In genomic region chr1:210328746-210329488, GRCh38 we compare ENCODE assay signal across 1 cellular context.
A peak's percentile ranks its signal among the peaks of the same experiment; 100 is the strongest.
TF ChIP-seq lines count a peak whose summit lies in the region.

Gene HHAT (plus strand): TSS chr1:210328902. CDS start chr1:210348976, 20,074 bp downstream.

TF ChIP-seq in HepG2, 621 proteins besides CTCF, POLR2A, EP300 and RAD21 (continued from another document and continues in another):
- TF ChIP-seq, protein P1, sequence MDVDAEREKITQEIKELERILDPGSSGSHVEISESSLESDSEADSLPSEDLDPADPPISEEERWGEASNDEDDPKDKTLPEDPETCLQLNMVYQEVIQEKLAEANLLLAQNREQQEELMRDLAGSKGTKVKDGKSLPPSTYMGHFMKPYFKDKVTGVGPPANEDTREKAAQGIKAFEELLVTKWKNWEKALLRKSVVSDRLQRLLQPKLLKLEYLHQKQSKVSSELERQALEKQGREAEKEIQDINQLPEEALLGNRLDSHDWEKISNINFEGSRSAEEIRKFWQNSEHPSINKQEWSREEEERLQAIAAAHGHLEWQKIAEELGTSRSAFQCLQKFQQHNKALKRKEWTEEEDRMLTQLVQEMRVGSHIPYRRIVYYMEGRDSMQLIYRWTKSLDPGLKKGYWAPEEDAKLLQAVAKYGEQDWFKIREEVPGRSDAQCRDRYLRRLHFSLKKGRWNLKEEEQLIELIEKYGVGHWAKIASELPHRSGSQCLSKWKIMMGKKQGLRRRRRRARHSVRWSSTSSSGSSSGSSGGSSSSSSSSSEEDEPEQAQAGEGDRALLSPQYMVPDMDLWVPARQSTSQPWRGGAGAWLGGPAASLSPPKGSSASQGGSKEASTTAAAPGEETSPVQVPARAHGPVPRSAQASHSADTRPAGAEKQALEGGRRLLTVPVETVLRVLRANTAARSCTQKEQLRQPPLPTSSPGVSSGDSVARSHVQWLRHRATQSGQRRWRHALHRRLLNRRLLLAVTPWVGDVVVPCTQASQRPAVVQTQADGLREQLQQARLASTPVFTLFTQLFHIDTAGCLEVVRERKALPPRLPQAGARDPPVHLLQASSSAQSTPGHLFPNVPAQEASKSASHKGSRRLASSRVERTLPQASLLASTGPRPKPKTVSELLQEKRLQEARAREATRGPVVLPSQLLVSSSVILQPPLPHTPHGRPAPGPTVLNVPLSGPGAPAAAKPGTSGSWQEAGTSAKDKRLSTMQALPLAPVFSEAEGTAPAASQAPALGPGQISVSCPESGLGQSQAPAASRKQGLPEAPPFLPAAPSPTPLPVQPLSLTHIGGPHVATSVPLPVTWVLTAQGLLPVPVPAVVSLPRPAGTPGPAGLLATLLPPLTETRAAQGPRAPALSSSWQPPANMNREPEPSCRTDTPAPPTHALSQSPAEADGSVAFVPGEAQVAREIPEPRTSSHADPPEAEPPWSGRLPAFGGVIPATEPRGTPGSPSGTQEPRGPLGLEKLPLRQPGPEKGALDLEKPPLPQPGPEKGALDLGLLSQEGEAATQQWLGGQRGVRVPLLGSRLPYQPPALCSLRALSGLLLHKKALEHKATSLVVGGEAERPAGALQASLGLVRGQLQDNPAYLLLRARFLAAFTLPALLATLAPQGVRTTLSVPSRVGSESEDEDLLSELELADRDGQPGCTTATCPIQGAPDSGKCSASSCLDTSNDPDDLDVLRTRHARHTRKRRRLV (CRISPR knock-in tag; IDR thresholded peaks at IDR 0.05): peak; percentile 59; the same call in 1 of the 2 replicates
- TF ChIP-seq NKX3-1 (CRISPR knock-in tag; IDR thresholded peaks at IDR 0.05) (0 out of 2 replicates have a peak, but pooled peaks have one; percentile 27), TAF15 (IDR thresholded peaks at IDR 0.05; ENCODE audit: low read depth, low read length, poor library complexity, severe bottlenecking) (peak; percentile 58), ASH2L (IDR thresholded peaks at IDR 0.05; ENCODE audit: insufficient read length, low read depth, low read length) (peak; percentile 69), SRSF4 (IDR thresholded peaks at IDR 0.05; ENCODE audit: low read depth, low read length, poor library complexity, severe bottlenecking) (no peak), ZNF776 (CRISPR knock-in tag; IDR thresholded peaks at IDR 0.05) (0 out of 2 replicates have a peak, but pooled peaks have one; percentile 9), PHF8 (CRISPR knock-in tag; IDR thresholded peaks at IDR 0.05) (peak; percentile 78), HNRNPLL (IDR thresholded peaks at IDR 0.05; ENCODE audit: low read depth, low read length, poor library complexity, severe bottlenecking) (peak; percentile 86), ZNF850 (CRISPR knock-in tag; conservative IDR thresholded peaks at IDR 0.05) (peak; percentile 90; the same call in 1 of the 2 replicates), KDM2A (CRISPR knock-in tag; IDR thresholded peaks at IDR 0.05; ENCODE audit: borderline replicate concordance, low read depth) (peak; percentile 79; the same call in 1 of the 2 replicates), SP1 (IDR thresholded peaks at IDR 0.05) (no peak), SP1 (CRISPR knock-in tag; IDR thresholded peaks at IDR 0.05) (no peak), FOXJ3 (CRISPR knock-in tag; IDR thresholded peaks at IDR 0.05; ENCODE audit: borderline replicate concordance) (peak; percentile 26; the same call in 1 of the 2 replicates), KIAA2018 (CRISPR knock-in tag; IDR thresholded peaks at IDR 0.05; ENCODE audit: borderline replicate concordance) (no peak), ZNF768 (CRISPR knock-in tag; IDR thresholded peaks at IDR 0.05) (peak; percentile 35; the same call in 1 of the 2 replicates), HMGXB4 (CRISPR knock-in tag; IDR thresholded peaks at IDR 0.05; ENCODE audit: borderline replicate concordance in 1 of 2, low read depth in 1 of 2) (peak in 1 of 2 experiments; percentile 85; a peak in 2 of 4 replicates), ZNF672 (CRISPR knock-in tag; IDR thresholded peaks at IDR 0.05) (peak; percentile 91), ATF4 (CRISPR knock-in tag; IDR thresholded peaks at IDR 0.05) (no peak), MYPOP (CRISPR knock-in tag; IDR thresholded peaks at IDR 0.05) (peak; percentile 62; the same call in 1 of the 2 replicates), HMG20B (CRISPR knock-in tag; conservative IDR thresholded peaks at IDR 0.05) (no peak), ZNF891 (CRISPR knock-in tag; IDR thresholded peaks at IDR 0.05) (0 out of 2 replicates have a peak, but pooled peaks have one; percentile 31), SMYD3 (CRISPR knock-in tag; IDR thresholded peaks at IDR 0.05) (0 out of 2 replicates have a peak, but pooled peaks have one; percentile 14)
- TF ChIP-seq, protein P2, sequence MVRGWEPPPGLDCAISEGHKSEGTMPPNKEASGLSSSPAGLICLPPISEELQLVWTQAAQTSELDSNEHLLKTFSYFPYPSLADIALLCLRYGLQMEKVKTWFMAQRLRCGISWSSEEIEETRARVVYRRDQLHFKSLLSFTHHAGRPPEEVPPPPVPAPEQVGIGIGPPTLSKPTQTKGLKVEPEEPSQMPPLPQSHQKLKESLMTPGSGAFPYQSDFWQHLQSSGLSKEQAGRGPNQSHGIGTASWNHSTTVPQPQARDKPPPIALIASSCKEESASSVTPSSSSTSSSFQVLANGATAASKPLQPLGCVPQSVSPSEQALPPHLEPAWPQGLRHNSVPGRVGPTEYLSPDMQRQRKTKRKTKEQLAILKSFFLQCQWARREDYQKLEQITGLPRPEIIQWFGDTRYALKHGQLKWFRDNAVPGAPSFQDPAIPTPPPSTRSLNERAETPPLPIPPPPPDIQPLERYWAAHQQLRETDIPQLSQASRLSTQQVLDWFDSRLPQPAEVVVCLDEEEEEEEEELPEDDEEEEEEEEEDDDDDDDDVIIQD (CRISPR knock-in tag; IDR thresholded peaks at IDR 0.05; ENCODE audit: low read depth): peak; percentile 25; the same call in 1 of the 2 replicates
- TF ChIP-seq, protein P3, sequence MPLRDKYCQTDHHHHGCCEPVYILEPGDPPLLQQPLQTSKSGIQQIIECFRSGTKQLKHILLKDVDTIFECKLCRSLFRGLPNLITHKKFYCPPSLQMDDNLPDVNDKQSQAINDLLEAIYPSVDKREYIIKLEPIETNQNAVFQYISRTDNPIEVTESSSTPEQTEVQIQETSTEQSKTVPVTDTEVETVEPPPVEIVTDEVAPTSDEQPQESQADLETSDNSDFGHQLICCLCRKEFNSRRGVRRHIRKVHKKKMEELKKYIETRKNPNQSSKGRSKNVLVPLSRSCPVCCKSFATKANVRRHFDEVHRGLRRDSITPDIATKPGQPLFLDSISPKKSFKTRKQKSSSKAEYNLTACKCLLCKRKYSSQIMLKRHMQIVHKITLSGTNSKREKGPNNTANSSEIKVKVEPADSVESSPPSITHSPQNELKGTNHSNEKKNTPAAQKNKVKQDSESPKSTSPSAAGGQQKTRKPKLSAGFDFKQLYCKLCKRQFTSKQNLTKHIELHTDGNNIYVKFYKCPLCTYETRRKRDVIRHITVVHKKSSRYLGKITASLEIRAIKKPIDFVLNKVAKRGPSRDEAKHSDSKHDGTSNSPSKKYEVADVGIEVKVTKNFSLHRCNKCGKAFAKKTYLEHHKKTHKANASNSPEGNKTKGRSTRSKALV (CRISPR knock-in tag; IDR thresholded peaks at IDR 0.05): peak; percentile 98
